In the genomic region with DNA sequence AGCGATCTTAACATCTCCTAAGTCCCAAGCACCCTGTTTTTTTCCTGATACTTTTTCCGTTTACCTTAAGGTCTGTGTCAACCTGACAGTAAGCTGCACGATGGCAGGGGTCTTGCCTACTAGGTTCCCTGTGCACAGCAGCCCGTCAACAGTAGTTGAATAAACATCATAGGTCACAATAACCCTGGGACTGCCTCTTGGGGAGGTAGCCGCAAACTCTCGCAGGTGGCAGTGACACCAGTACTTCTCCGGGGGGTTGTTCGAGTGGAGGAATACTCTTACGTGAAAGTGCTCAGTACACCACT, we compare ENCODE assay signal across 8 cellular contexts. TPM values are rescaled to one million over a fixed set of nuclear protein-coding genes. Genes with fewer than 3 reads are reported as not detected.
DNase-seq lines count a peak whose midpoint lies in the region; ATAC-seq and TF ChIP-seq lines count a peak whose summit lies in the region.

No MANE protein-coding gene starts in this region.

- H3K27me3 Mint-ChIP-seq in activated CD4-positive, alpha-beta T cell treated with anti-CD3 and anti-CD28 coated beads, Interleukin-2, amount 10 ng/mL, durations not matched to agents 7 days and 5 days: no peaks in the 10 kb centered on the region
- peaks cover 1% of the 10 kb centered on the region for H3K27me3 Mint-ChIP-seq in activated CD8-positive, alpha-beta T cell treated with anti-CD3 and anti-CD28 coated beads for 36 hours
- H3K27me3 Mint-ChIP-seq in stimulated activated naive CD8-positive, alpha-beta T cell treated with anti-CD3 and anti-CD28 coated beads, Interleukin-15, amount 100 ng/mL, for 72 hours: no peaks in the 10 kb centered on the region

- POLR2A ChIA-PET in activated CD4-positive, alpha-beta T cell treated with anti-CD3 and anti-CD28 coated beads, Interleukin-2, amount 10 ng/mL, durations not matched to agents 7 days and 5 days (lab: Charles Lee): no interaction called here
- POLR2A ChIA-PET in activated CD8-positive, alpha-beta T cell treated with anti-CD3 and anti-CD28 coated beads for 36 hours (lab: Charles Lee): interaction anchor here (0.6 to 1.7 kb wide), 12 partner anchors 10 to 360 kb away, joined by 3 to 5 read pairs (median 3); no protein-coding TSS in a partner anchor

- peak overlapping the region; percentile 97 for H3K27ac Mint-ChIP-seq in activated CD4-positive, alpha-beta T cell treated with anti-CD3 and anti-CD28 coated beads, Interleukin-2, amount 10 ng/mL, durations not matched to agents 7 days and 5 days
- peak overlapping the region; percentile 92 for H3K27ac Mint-ChIP-seq in activated CD8-positive, alpha-beta T cell treated with anti-CD3 and anti-CD28 coated beads for 36 hours
- H3K27ac Mint-ChIP-seq in stimulated activated naive CD8-positive, alpha-beta T cell treated with anti-CD3 and anti-CD28 coated beads, Interleukin-15, amount 100 ng/mL, for 72 hours: peak overlapping the region; percentile 88 to 96

- H3K4me3 ChIP-seq in iPS-11a (ENCODE audit: low read depth, low read length): peak overlapping the region; percentile 77

- H3K4me3 Mint-ChIP-seq in activated CD4-positive, alpha-beta T cell treated with anti-CD3 and anti-CD28 coated beads, Interleukin-2, amount 10 ng/mL, durations not matched to agents 7 days and 5 days: peak overlapping the region; percentile 96
- H3K4me3 Mint-ChIP-seq in activated CD8-positive, alpha-beta T cell treated with anti-CD3 and anti-CD28 coated beads for 36 hours: peak overlapping the region; percentile 84
- peak overlapping the region; percentile 95 to 96 for H3K4me3 Mint-ChIP-seq in stimulated activated naive CD8-positive, alpha-beta T cell treated with anti-CD3 and anti-CD28 coated beads, Interleukin-15, amount 100 ng/mL, for 72 hours

- CTCF ChIA-PET in activated CD4-positive, alpha-beta T cell treated with anti-CD3 and anti-CD28 coated beads, Interleukin-2, amount 10 ng/mL, durations not matched to agents 7 days and 5 days (lab: Charles Lee): interaction anchor here (0.7 to 1.9 kb wide), 5 partner anchors 9 to 23 kb away, joined by 3 to 13 read pairs (median 3); no protein-coding TSS in a partner anchor
- CTCF ChIA-PET in activated CD8-positive, alpha-beta T cell treated with anti-CD3 and anti-CD28 coated beads for 36 hours (lab: Charles Lee): interaction anchor here (0.8 to 3.2 kb wide), 6 partner anchors 11 to 723 kb away, joined by 3 to 22 read pairs (median 4); no protein-coding TSS in a partner anchor

- peaks cover 22% of the 10 kb centered on the region for H3K36me3 Mint-ChIP-seq in activated CD4-positive, alpha-beta T cell treated with anti-CD3 and anti-CD28 coated beads, Interleukin-2, amount 10 ng/mL, durations not matched to agents 7 days and 5 days (ENCODE audit: low read depth)
- peaks cover 13% of the 10 kb centered on the region for H3K36me3 Mint-ChIP-seq in activated CD8-positive, alpha-beta T cell treated with anti-CD3 and anti-CD28 coated beads for 36 hours (ENCODE audit: low read depth)

- intact Hi-C loops in activated CD8-positive, alpha-beta T cell treated with anti-CD3 and anti-CD28 coated beads for 36 hours (cut with micrococcal nuclease): no loop called here

- no peak for TF ChIP-seq CTCF in activated CD8-positive, alpha-beta T cell treated with anti-CD3 and anti-CD28 coated beads for 36 hours (IDR thresholded peaks at IDR 0.05)

- no peak for DNase-seq in activated CD4-positive, alpha-beta T cell treated with anti-CD3 and anti-CD28 coated beads, Interleukin-2, amount 10 ng/mL, durations not matched to agents 7 days and 5 days
- no peak for DNase-seq in activated CD4-positive, alpha-beta T cell treated with anti-CD3 and anti-CD28 coated beads for 4 hours
- no peak for DNase-seq in activated CD8-positive, alpha-beta T cell treated with anti-CD3 and anti-CD28 coated beads for 36 hours
- DNase-seq in stimulated activated naive CD8-positive, alpha-beta T cell treated with anti-CD3 and anti-CD28 coated beads, Interleukin-15, amount 100 ng/mL, for 72 hours: no peak
- DNase-seq in medulla oblongata (ENCODE audit: extremely low spot score) (no peak), GDM1 (lab: John Stamatoyannopoulos, UW) (no peak)

- H3K4me1 Mint-ChIP-seq in activated CD4-positive, alpha-beta T cell treated with anti-CD3 and anti-CD28 coated beads, Interleukin-2, amount 10 ng/mL, durations not matched to agents 7 days and 5 days: peaks cover 46% of the 10 kb centered on the region
- peaks cover 40% of the 10 kb centered on the region for H3K4me1 Mint-ChIP-seq in activated CD8-positive, alpha-beta T cell treated with anti-CD3 and anti-CD28 coated beads for 36 hours (ENCODE audit: low read depth)
- peaks cover 44% of the 10 kb centered on the region for H3K4me1 Mint-ChIP-seq in stimulated activated naive CD8-positive, alpha-beta T cell treated with anti-CD3 and anti-CD28 coated beads, Interleukin-15, amount 100 ng/mL, for 72 hours

- ATAC-seq in HG03025 (IDR thresholded peaks at IDR 0.05; ENCODE audit: low FRiP score, unreplicated experiment): peak; percentile 43
- peak; percentile 59 for ATAC-seq in activated CD8-positive, alpha-beta T cell treated with anti-CD3 and anti-CD28 coated beads for 36 hours
- peak; percentile 71 for ATAC-seq in stimulated activated naive CD8-positive, alpha-beta T cell treated with anti-CD3 and anti-CD28 coated beads, Interleukin-15, amount 100 ng/mL, for 72 hours

- peaks cover 3% of the 10 kb centered on the region for H3K9me3 Mint-ChIP-seq in activated CD4-positive, alpha-beta T cell treated with anti-CD3 and anti-CD28 coated beads, Interleukin-2, amount 10 ng/mL, durations not matched to agents 7 days and 5 days
- H3K9me3 Mint-ChIP-seq in activated CD8-positive, alpha-beta T cell treated with anti-CD3 and anti-CD28 coated beads for 36 hours: no peaks in the 10 kb centered on the region
- no peaks in the 10 kb centered on the region for H3K9me3 Mint-ChIP-seq in stimulated activated naive CD8-positive, alpha-beta T cell treated with anti-CD3 and anti-CD28 coated beads, Interleukin-15, amount 100 ng/mL, for 72 hours

RNA-seq across cellular contexts. Expression of gene PDCD6IP, which starts 0.4 kb away (rescaled TPM):
- total RNA-seq in activated CD4-positive, alpha-beta T cell treated with anti-CD3 and anti-CD28 coated beads, Interleukin-2, amount 10 ng/mL, durations not matched to agents 7 days and 5 days: 100 to 1,000 TPM; 164 to 193 TPM
- 100 to 1,000 TPM; 139 to 146 TPM for total RNA-seq in activated CD8-positive, alpha-beta T cell treated with anti-CD3 and anti-CD28 coated beads for 36 hours
